In the genomic region with DNA sequence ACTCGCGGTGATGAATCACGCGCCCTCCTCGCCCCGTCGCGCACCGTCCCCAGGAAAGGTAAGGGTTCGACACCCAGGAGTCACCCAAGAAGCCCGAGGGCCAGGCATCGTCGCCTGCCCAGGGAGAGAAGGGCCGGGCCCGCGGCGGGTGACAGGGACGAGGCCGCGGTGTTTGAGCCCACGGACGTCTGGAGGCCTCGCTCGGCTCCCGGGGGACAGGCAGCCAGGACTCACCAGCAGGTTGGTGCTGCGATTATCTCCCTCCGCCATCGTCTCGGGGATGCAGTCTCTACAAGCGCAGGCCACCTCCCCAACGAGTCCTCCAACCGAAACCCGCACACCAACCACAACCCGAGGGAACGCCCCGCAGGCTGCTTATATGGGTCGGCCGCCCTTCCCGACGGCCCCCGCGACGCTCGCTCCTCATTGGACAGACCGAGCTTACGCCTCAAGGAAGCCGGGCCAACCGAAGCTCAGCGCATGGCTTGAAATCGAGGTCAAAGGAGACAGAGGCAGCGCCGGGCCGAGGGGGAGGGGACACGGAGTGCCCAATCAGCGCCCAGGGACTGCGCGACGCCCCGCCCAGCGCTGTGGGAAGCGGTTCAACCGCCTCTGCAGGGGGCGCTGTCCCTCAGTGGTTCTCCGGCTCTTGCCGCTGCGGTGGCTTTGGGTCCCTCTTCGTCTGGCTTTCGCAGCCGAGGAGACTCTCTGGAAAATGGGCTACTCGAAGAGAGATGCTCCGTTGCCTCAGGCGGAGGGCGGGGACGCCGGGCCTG, we compare ENCODE assay signal across 1 cellular context.
A peak's percentile ranks its signal among the peaks of the same experiment; 100 is the strongest.
TF ChIP-seq lines count a peak whose summit lies in the region.

Gene ARL6IP1 (minus strand): TSS at position 353 of the 776 bp plus-strand sequence. CDS start 83 bp downstream, at position 270.

TF ChIP-seq in HepG2, 621 proteins besides CTCF, POLR2A, EP300 and RAD21 (continued from another document and continues in another):
- TF ChIP-seq DMTF1 (CRISPR knock-in tag; IDR thresholded peaks at IDR 0.05) (peak; percentile 94), ZNF619 (CRISPR knock-in tag; IDR thresholded peaks at IDR 0.05) (peak; percentile 99), ZBTB20 (CRISPR knock-in tag; IDR thresholded peaks at IDR 0.05; ENCODE audit: borderline replicate concordance, low read depth) (peak; percentile 87), FIP1L1 (IDR thresholded peaks at IDR 0.05; ENCODE audit: borderline replicate concordance, insufficient read depth, low read depth, low read length) (peak; percentile 99; the same call in 1 of the 2 replicates), ZNF124 (CRISPR knock-in tag; IDR thresholded peaks at IDR 0.05) (peak; percentile 98), SMYD3 (CRISPR knock-in tag; IDR thresholded peaks at IDR 0.05) (peak; percentile 99), ZNF549 (CRISPR knock-in tag; IDR thresholded peaks at IDR 0.05) (no peak), PAWR (CRISPR knock-in tag; IDR thresholded peaks at IDR 0.05; ENCODE audit: borderline replicate concordance) (0 out of 2 replicates have a peak, but pooled peaks have one; percentile 97), BHLHE40 (IDR thresholded peaks at IDR 0.05; ENCODE audit: low read length) (peak; percentile 58; the same call in 1 of the 2 replicates), ATF1 (CRISPR knock-in tag; IDR thresholded peaks at IDR 0.05) (peak; percentile 88), ZNF414 (CRISPR knock-in tag; IDR thresholded peaks at IDR 0.05) (peak; percentile 79), ZNF33B (CRISPR knock-in tag; IDR thresholded peaks at IDR 0.05) (peak; percentile 22), MBD4 (IDR thresholded peaks at IDR 0.05; ENCODE audit: borderline replicate concordance, low read length) (no peak), GATAD2A (CRISPR knock-in tag; IDR thresholded peaks at IDR 0.05) (peak; percentile 91), SRY (CRISPR knock-in tag; IDR thresholded peaks at IDR 0.05) (peak; percentile 92), HNF1A (IDR thresholded peaks at IDR 0.05; ENCODE audit: low read depth) (0 out of 2 replicates have a peak, but pooled peaks have one; percentile 37), HNF1A (CRISPR knock-in tag; IDR thresholded peaks at IDR 0.05; ENCODE audit: borderline replicate concordance) (peak; percentile 88), ZKSCAN1 (IDR thresholded peaks at IDR 0.05; ENCODE audit: low read length) (peak; percentile 36), ZBTB2 (CRISPR knock-in tag; IDR thresholded peaks at IDR 0.05; ENCODE audit: low read depth) (peak; percentile 93), HDAC6 (IDR thresholded peaks at IDR 0.05; ENCODE audit: low read depth, low read length) (no peak), RBM22 (optimal IDR thresholded peaks at IDR 0.05; ENCODE audit: low read length) (no peak), TEAD3 (CRISPR knock-in tag; optimal IDR thresholded peaks at IDR 0.05; ENCODE audit: borderline replicate concordance) (peak; percentile 80), ZNF260 (CRISPR knock-in tag; IDR thresholded peaks at IDR 0.05; ENCODE audit: borderline replicate concordance, low read depth) (0 out of 2 replicates have a peak, but pooled peaks have one; percentile 94), ZMYM3 (CRISPR knock-in tag; IDR thresholded peaks at IDR 0.05) (peak; percentile 70; the same call in 1 of the 2 replicates), PHF20 (CRISPR knock-in tag; IDR thresholded peaks at IDR 0.05) (peak; percentile 85), SRSF9 (IDR thresholded peaks at IDR 0.05; ENCODE audit: borderline replicate concordance, insufficient read depth, low read depth, low read length, poor library complexity, severe bottlenecking) (no peak), NR2F1 (CRISPR knock-in tag; IDR thresholded peaks at IDR 0.05) (peak in 1 of 2 experiments; percentile 86), ZNF280D (CRISPR knock-in tag; IDR thresholded peaks at IDR 0.05) (peak; percentile 94; the same call in 1 of the 2 replicates), KLF15 (CRISPR knock-in tag; IDR thresholded peaks at IDR 0.05; ENCODE audit: borderline replicate concordance) (peak; percentile 99), ADNP (CRISPR knock-in tag; IDR thresholded peaks at IDR 0.05) (peak; percentile 85), ZNF329 (CRISPR knock-in tag; IDR thresholded peaks at IDR 0.05; ENCODE audit: low read depth) (peak; percentile 92; the same call in 1 of the 2 replicates), KLF16 (CRISPR knock-in tag; IDR thresholded peaks at IDR 0.05) (peak; percentile 86 to 98; a peak in 3 of 4 replicates)
- TF ChIP-seq, protein P1, sequence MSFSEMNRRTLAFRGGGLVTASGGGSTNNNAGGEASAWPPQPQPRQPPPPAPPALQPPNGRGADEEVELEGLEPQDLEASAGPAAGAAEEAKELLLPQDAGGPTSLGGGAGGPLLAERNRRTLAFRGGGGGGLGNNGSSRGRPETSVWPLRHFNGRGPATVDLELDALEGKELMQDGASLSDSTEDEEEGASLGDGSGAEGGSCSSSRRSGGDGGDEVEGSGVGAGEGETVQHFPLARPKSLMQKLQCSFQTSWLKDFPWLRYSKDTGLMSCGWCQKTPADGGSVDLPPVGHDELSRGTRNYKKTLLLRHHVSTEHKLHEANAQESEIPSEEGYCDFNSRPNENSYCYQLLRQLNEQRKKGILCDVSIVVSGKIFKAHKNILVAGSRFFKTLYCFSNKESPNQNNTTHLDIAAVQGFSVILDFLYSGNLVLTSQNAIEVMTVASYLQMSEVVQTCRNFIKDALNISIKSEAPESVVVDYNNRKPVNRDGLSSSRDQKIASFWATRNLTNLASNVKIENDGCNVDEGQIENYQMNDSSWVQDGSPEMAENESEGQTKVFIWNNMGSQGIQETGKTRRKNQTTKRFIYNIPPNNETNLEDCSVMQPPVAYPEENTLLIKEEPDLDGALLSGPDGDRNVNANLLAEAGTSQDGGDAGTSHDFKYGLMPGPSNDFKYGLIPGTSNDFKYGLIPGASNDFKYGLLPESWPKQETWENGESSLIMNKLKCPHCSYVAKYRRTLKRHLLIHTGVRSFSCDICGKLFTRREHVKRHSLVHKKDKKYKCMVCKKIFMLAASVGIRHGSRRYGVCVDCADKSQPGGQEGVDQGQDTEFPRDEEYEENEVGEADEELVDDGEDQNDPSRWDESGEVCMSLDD (CRISPR knock-in tag; IDR thresholded peaks at IDR 0.05; ENCODE audit: borderline replicate concordance): peak; percentile 84; the same call in 1 of the 2 replicates
- TF ChIP-seq, protein P2, sequence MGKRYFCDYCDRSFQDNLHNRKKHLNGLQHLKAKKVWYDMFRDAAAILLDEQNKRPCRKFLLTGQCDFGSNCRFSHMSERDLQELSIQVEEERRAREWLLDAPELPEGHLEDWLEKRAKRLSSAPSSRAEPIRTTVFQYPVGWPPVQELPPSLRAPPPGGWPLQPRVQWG (CRISPR knock-in tag; IDR thresholded peaks at IDR 0.05; ENCODE audit: borderline replicate concordance, low read depth): no peak
- TF ChIP-seq, protein P3, sequence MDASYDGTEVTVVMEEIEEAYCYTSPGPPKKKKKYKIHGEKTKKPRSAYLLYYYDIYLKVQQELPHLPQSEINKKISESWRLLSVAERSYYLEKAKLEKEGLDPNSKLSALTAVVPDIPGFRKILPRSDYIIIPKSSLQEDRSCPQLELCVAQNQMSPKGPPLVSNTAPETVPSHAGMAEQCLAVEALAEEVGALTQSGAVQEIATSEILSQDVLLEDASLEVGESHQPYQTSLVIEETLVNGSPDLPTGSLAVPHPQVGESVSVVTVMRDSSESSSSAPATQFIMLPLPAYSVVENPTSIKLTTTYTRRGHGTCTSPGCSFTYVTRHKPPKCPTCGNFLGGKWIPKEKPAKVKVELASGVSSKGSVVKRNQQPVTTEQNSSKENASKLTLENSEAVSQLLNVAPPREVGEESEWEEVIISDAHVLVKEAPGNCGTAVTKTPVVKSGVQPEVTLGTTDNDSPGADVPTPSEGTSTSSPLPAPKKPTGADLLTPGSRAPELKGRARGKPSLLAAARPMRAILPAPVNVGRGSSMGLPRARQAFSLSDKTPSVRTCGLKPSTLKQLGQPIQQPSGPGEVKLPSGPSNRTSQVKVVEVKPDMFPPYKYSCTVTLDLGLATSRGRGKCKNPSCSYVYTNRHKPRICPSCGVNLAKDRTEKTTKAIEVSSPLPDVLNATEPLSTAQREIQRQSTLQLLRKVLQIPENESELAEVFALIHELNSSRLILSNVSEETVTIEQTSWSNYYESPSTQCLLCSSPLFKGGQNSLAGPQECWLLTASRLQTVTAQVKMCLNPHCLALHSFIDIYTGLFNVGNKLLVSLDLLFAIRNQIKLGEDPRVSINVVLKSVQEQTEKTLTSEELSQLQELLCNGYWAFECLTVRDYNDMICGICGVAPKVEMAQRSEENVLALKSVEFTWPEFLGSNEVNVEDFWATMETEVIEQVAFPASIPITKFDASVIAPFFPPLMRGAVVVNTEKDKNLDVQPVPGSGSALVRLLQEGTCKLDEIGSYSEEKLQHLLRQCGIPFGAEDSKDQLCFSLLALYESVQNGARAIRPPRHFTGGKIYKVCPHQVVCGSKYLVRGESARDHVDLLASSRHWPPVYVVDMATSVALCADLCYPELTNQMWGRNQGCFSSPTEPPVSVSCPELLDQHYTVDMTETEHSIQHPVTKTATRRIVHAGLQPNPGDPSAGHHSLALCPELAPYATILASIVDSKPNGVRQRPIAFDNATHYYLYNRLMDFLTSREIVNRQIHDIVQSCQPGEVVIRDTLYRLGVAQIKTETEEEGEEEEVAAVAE (CRISPR knock-in tag; IDR thresholded peaks at IDR 0.05; ENCODE audit: borderline replicate concordance): peak; percentile 96
